Comparison of ENCODE assay signal across 1 cellular context in genomic region chr16:28211758-28212531, GRCh38.
A peak's percentile ranks its signal among the peaks of the same experiment; 100 is the strongest.
TF ChIP-seq lines count a peak whose summit lies in the region.

Gene XPO6, minus strand, starts transcription at chr16:28211965. Its CDS starts 597 bp downstream, at chr16:28211368.

TF ChIP-seq in K562, 482 proteins besides CTCF, POLR2A, EP300 and RAD21 (continued from another document and continues in another):
- TF ChIP-seq PRDM10 (IDR thresholded peaks at IDR 0.05; ENCODE audit: partially characterized antibody), result no peak
- TF ChIP-seq ZNF23 (CRISPR knock-in tag; IDR thresholded peaks at IDR 0.05), result no peak
- no peak for TF ChIP-seq SNRNP70 (optimal IDR thresholded peaks at IDR 0.05; ENCODE audit: low read depth, low read length)
- TF ChIP-seq PRMT5 (CRISPR knock-in tag; IDR thresholded peaks at IDR 0.05), result no peak
- TF ChIP-seq CHAMP1 (IDR thresholded peaks at IDR 0.05), result no peak
- no peak for TF ChIP-seq SMC3 (conservative IDR thresholded peaks at IDR 0.05; ENCODE audit: insufficient read depth, low read depth, low read length)
- no peak for TF ChIP-seq HNRNPL (IDR thresholded peaks at IDR 0.05; ENCODE audit: low read depth, low read length)
- TF ChIP-seq POLR2H (tag; IDR thresholded peaks at IDR 0.05; ENCODE audit: low read depth), result no peak
- TF ChIP-seq ARID3A (IDR thresholded peaks at IDR 0.05; ENCODE audit: borderline replicate concordance, low read depth, low read length), result no peak
- 0 out of 2 replicates have a peak, but pooled peaks have one; percentile 26 for TF ChIP-seq EHMT2 (IDR thresholded peaks at IDR 0.05)
- TF ChIP-seq ZNF280B (CRISPR knock-in tag; IDR thresholded peaks at IDR 0.05), result no peak
- no peak for TF ChIP-seq ELK1 (CRISPR knock-in tag; IDR thresholded peaks at IDR 0.05)
- TF ChIP-seq ZNF232 (CRISPR knock-in tag; IDR thresholded peaks at IDR 0.05), result no peak
- no peak; a peak in 1 of 4 replicates for TF ChIP-seq ARNT (IDR thresholded peaks at IDR 0.05)
- 0 out of 4 replicates have a peak, but pooled peaks of 1 of the 2 experiments have one; percentile 15 for TF ChIP-seq ZMIZ1 (IDR thresholded peaks at IDR 0.05; ENCODE audit: low read depth in 2 of 2, low read length in 2 of 2)
- no peak for TF ChIP-seq ZBTB49 (CRISPR knock-in tag; IDR thresholded peaks at IDR 0.05; ENCODE audit: borderline replicate concordance)
- no peak for TF ChIP-seq GTF2A2 (tag; IDR thresholded peaks at IDR 0.05)
- no peak for TF ChIP-seq WHSC1 (IDR thresholded peaks at IDR 0.05; ENCODE audit: low read length)
- TF ChIP-seq ZNF407 (IDR thresholded peaks at IDR 0.05; ENCODE audit: low read depth), result no peak
